1 cellular context compared by ENCODE assay signal in genomic region chr1:15459771-15460719, GRCh38.
TF ChIP-seq lines count a peak whose summit lies in the region.

No MANE protein-coding gene starts in this region.

TF ChIP-seq in HEK293, 187 proteins besides CTCF, POLR2A, EP300 and RAD21 (continued from another document and continues in another):
- TF ChIP-seq HIC1 (tag by site-specific recombination; IDR thresholded peaks at IDR 0.05) (peak; percentile 71), ZBTB20 (tag by site-specific recombination; IDR thresholded peaks at IDR 0.05) (peak; percentile 32; the same call in 1 of the 2 replicates), ZNF292 (tag by site-specific recombination; IDR thresholded peaks at IDR 0.05; ENCODE audit: borderline replicate concordance, low read depth) (no peak), ZNF518A (tag by site-specific recombination; conservative IDR thresholded peaks at IDR 0.05; ENCODE audit: low read depth) (peak; percentile 38; the same call in 1 of the 2 replicates), ZNF660 (tag by site-specific recombination; IDR thresholded peaks at IDR 0.05) (peak; percentile 86), SP7 (tag by site-specific recombination; IDR thresholded peaks at IDR 0.05) (peak; percentile 98), KLF1 (tag by site-specific recombination; IDR thresholded peaks at IDR 0.05) (no peak), OSR2 (tag by site-specific recombination; IDR thresholded peaks at IDR 0.05) (peak; percentile 90), ZNF391 (tag by site-specific recombination; IDR thresholded peaks at IDR 0.05; ENCODE audit: borderline replicate concordance, low read depth) (peak; percentile 91; the same call in 1 of the 2 replicates), ZNF341 (tag by site-specific recombination; IDR thresholded peaks at IDR 0.05; ENCODE audit: low read depth) (peak; percentile 61), PBX3 (CRISPR knock-in tag; IDR thresholded peaks at IDR 0.05) (no peak), BCL11A (tag by site-specific recombination; IDR thresholded peaks at IDR 0.05; ENCODE audit: low read depth) (peak; percentile 89), WT1 (tag by site-specific recombination; IDR thresholded peaks at IDR 0.05) (peak; percentile 85), ZXDB (tag by site-specific recombination; IDR thresholded peaks at IDR 0.05) (peak; percentile 77), SCRT1 (tag by site-specific recombination; IDR thresholded peaks at IDR 0.05; ENCODE audit: borderline replicate concordance) (no peak), ZSCAN16 (tag by site-specific recombination; IDR thresholded peaks at IDR 0.05) (no peak), ZNF600 (tag by site-specific recombination; IDR thresholded peaks at IDR 0.05) (peak; percentile 69; the same call in 1 of the 2 replicates), ZNF37A (tag by site-specific recombination; IDR thresholded peaks at IDR 0.05) (no peak), ZNF488 (tag by site-specific recombination; IDR thresholded peaks at IDR 0.05) (no peak), ZNF473 (tag by site-specific recombination; IDR thresholded peaks at IDR 0.05) (no peak), ZNF19 (tag by site-specific recombination; IDR thresholded peaks at IDR 0.05; ENCODE audit: low read depth) (no peak), ZNF184 (tag by site-specific recombination; IDR thresholded peaks at IDR 0.05) (peak; percentile 88), ZNF580 (tag by site-specific recombination; IDR thresholded peaks at IDR 0.05) (no peak), ZNF501 (tag by site-specific recombination; IDR thresholded peaks at IDR 0.05) (0 out of 2 replicates have a peak, but pooled peaks have one; percentile 27), ATF2 (tag by site-specific recombination; IDR thresholded peaks at IDR 0.05; ENCODE audit: low read depth) (no peak), ZNF433 (tag by site-specific recombination; IDR thresholded peaks at IDR 0.05; ENCODE audit: low read depth) (no peak), ZNF629 (tag by site-specific recombination; IDR thresholded peaks at IDR 0.05) (peak; percentile 90), ZNF555 (tag by site-specific recombination; conservative IDR thresholded peaks at IDR 0.05) (no peak), ZNF121 (tag by site-specific recombination; IDR thresholded peaks at IDR 0.05) (no peak), ZNF585B (tag by site-specific recombination; IDR thresholded peaks at IDR 0.05) (peak; percentile 24), ZSCAN23 (tag by site-specific recombination; IDR thresholded peaks at IDR 0.05) (0 out of 2 replicates have a peak, but pooled peaks have one; percentile 75), PRDM2 (tag by site-specific recombination; IDR thresholded peaks at IDR 0.05; ENCODE audit: borderline replicate concordance) (no peak), SETDB1 (IDR thresholded peaks at IDR 0.05; ENCODE audit: insufficient read length, low read length) (no peak), FEZF1 (tag by site-specific recombination; IDR thresholded peaks at IDR 0.05) (peak; percentile 51), ZNF18 (tag by site-specific recombination; IDR thresholded peaks at IDR 0.05) (no peak), ZNF169 (tag by site-specific recombination; IDR thresholded peaks at IDR 0.05) (no peak), ZNF423 (tag by site-specific recombination; IDR thresholded peaks at IDR 0.05) (no peak), ZNF596 (tag by site-specific recombination; IDR thresholded peaks at IDR 0.05) (no peak), ZNF521 (tag by site-specific recombination; IDR thresholded peaks at IDR 0.05) (no peak), ZNF311 (tag by site-specific recombination; IDR thresholded peaks at IDR 0.05; ENCODE audit: borderline replicate concordance) (no peak), ZBTB17 (tag by site-specific recombination; IDR thresholded peaks at IDR 0.05) (peak; percentile 63; the same call in 1 of the 2 replicates)
